ENCODE assay signal across 8 cellular contexts in the genomic region with DNA sequence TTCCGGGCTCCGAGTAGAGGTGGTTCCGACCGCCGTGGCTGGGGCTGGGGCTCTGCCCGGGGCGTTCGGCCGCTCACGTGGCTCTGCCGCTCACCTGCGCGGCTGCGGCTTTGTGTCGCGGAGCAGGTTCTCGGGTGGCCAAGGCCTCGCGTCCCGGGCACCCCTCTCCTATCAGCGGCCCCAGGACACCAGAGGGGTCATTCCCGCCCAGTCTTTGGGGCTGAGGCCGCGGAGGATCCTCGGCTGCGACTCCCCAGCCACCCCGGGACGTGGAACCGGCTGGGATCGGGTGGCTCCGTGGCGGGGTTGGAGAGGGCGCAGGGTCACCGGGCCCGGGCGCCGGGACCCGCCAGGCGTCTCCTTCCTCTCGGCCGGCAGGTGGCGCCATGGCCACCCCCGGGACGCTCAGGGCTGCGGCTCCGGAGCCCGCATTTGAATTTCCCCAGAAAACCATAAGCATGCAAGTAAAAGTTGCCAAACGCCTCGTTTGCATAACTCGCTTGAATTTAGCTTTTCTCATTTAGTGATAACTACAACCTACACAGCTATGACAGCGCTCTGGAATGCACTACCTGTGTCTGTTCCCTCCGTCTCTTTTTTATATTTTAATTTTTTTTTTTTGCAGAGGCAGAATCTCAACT. TPM values are rescaled to one million over a fixed set of nuclear protein-coding genes. Genes with fewer than 3 reads are reported as not detected.
DNase-seq lines count a peak whose midpoint lies in the region; ATAC-seq and TF ChIP-seq lines count a peak whose summit lies in the region.

No MANE protein-coding gene starts in this region.

- peaks cover 12% of the 10 kb centered on the region for H3K9me3 Mint-ChIP-seq in GM23338

- H3K27me3 ChIP-seq in GM23338 (ENCODE audit: insufficient read depth) (peaks cover 11% of the 10 kb centered on the region), mucosa of stomach (ENCODE audit: control insufficient read depth, insufficient read depth, low read length) (peaks cover 23% of the 10 kb centered on the region)

- H2AFZ ChIP-seq in GM23338: peak overlapping the region; percentile 88; the same call in 1 of the 2 replicates

- peak overlapping the region; percentile 93 for H3K4me2 ChIP-seq in GM23338

- H3K4me1 ChIP-seq in GM23338 (ENCODE audit: insufficient read depth): peaks cover 18% of the 10 kb centered on the region; the same call in 1 of the 2 replicates
- peaks cover 10% of the 10 kb centered on the region for H3K4me1 ChIP-seq in mucosa of stomach (ENCODE audit: control insufficient read depth, insufficient read depth, low read length)

- no peaks in the 10 kb centered on the region for H3K9me2 ChIP-seq in GM23338 (ENCODE audit: insufficient read depth)

- H4K20me1 ChIP-seq in GM23338 (replicated peaks; ENCODE audit: insufficient read depth): peaks cover 3% of the 10 kb centered on the region; the same call in 1 of the 2 replicates

- H3K27me3 Mint-ChIP-seq in GM23338 (ENCODE audit: insufficient read depth, low read depth, poor library complexity): peaks cover 13% of the 10 kb centered on the region

- H3K9ac ChIP-seq in mucosa of stomach (ENCODE audit: low read length): peak overlapping the region; percentile 43

- peaks cover 53% of the 10 kb centered on the region for H3K79me2 ChIP-seq in GM23338 (replicated peaks; ENCODE audit: insufficient read depth)

- no peak overlapping the region for H3K27ac Mint-ChIP-seq in GM23338

- H3K9me3 ChIP-seq in mucosa of stomach (ENCODE audit: control insufficient read depth, low read length): no peaks in the 10 kb centered on the region

- H3F3A ChIP-seq in GM23338 (replicated peaks; ENCODE audit: low read depth): no peaks in the 10 kb centered on the region; the same call in 1 of the 2 replicates

- ATAC-seq in GM23338 (peak; percentile 87), HG03342 (IDR thresholded peaks at IDR 0.05; ENCODE audit: unreplicated experiment) (no peak)

- peaks cover 39% of the 10 kb centered on the region for H3K36me3 Mint-ChIP-seq in GM23338 (ENCODE audit: low read depth)

- DNase-seq in CMK (ENCODE audit: low read depth) (peak; percentile 17), GM23338 (ENCODE audit: low spot score) (peak; percentile 83), NCI-H460 (ENCODE audit: extremely low read depth, low read depth) (peak; percentile 63), activated T-cell treated with anti-CD3 and anti-CD28 coated beads for 1 hour (ENCODE audit: low read depth) (peak; percentile 58), epithelial cell of proximal tubule (ENCODE audit: low read depth) (no peak)
- DNase-seq in stimulated activated CD8-positive, alpha-beta memory T cell treated with anti-CD3 and anti-CD28 coated beads, Interleukin-4, amount 100 ng/mL, for 24 hours (ENCODE audit: low read depth): peak; percentile 61

- peak overlapping the region; percentile 89 for H3K4me3 Mint-ChIP-seq in GM23338

- peak; percentile 74 to 84 for TF ChIP-seq CTCF in GM23338 (conservative IDR thresholded peaks at IDR 0.05; ENCODE audit: low read depth in 2 of 2)
- TF ChIP-seq CTCF in epithelial cell of proximal tubule (conservative IDR thresholded peaks at IDR 0.05; ENCODE audit: low read depth, low read length): peak; percentile 83

- H3K4me1 Mint-ChIP-seq in GM23338: peaks cover 21% of the 10 kb centered on the region

- H3K4me3 ChIP-seq in GM23338: peak overlapping the region; percentile 92
- H3K4me3 ChIP-seq in epithelial cell of proximal tubule (ENCODE audit: low read depth, low read length): peak overlapping the region; percentile 50
- no peak overlapping the region for H3K4me3 ChIP-seq in mucosa of stomach (ENCODE audit: low read length)

- H3K36me3 ChIP-seq in GM23338 (ENCODE audit: insufficient read depth) (no peaks in the 10 kb centered on the region), mucosa of stomach (ENCODE audit: control insufficient read depth, insufficient read depth, low read length) (no peaks in the 10 kb centered on the region)

- peak overlapping the region; percentile 11; the same call in 1 of the 2 replicates for H3K27ac ChIP-seq in GM23338 (ENCODE audit: low read depth)

TF ChIP-seq in GM23338, 12 proteins besides CTCF, POLR2A, EP300 and RAD21:
- peak; percentile 54 for TF ChIP-seq POLR2AphosphoS5 (IDR thresholded peaks at IDR 0.05; ENCODE audit: low read depth)
- TF ChIP-seq STAT1 (IDR thresholded peaks at IDR 0.05; ENCODE audit: unreplicated experiment): no peak
- TF ChIP-seq, protein P1, sequence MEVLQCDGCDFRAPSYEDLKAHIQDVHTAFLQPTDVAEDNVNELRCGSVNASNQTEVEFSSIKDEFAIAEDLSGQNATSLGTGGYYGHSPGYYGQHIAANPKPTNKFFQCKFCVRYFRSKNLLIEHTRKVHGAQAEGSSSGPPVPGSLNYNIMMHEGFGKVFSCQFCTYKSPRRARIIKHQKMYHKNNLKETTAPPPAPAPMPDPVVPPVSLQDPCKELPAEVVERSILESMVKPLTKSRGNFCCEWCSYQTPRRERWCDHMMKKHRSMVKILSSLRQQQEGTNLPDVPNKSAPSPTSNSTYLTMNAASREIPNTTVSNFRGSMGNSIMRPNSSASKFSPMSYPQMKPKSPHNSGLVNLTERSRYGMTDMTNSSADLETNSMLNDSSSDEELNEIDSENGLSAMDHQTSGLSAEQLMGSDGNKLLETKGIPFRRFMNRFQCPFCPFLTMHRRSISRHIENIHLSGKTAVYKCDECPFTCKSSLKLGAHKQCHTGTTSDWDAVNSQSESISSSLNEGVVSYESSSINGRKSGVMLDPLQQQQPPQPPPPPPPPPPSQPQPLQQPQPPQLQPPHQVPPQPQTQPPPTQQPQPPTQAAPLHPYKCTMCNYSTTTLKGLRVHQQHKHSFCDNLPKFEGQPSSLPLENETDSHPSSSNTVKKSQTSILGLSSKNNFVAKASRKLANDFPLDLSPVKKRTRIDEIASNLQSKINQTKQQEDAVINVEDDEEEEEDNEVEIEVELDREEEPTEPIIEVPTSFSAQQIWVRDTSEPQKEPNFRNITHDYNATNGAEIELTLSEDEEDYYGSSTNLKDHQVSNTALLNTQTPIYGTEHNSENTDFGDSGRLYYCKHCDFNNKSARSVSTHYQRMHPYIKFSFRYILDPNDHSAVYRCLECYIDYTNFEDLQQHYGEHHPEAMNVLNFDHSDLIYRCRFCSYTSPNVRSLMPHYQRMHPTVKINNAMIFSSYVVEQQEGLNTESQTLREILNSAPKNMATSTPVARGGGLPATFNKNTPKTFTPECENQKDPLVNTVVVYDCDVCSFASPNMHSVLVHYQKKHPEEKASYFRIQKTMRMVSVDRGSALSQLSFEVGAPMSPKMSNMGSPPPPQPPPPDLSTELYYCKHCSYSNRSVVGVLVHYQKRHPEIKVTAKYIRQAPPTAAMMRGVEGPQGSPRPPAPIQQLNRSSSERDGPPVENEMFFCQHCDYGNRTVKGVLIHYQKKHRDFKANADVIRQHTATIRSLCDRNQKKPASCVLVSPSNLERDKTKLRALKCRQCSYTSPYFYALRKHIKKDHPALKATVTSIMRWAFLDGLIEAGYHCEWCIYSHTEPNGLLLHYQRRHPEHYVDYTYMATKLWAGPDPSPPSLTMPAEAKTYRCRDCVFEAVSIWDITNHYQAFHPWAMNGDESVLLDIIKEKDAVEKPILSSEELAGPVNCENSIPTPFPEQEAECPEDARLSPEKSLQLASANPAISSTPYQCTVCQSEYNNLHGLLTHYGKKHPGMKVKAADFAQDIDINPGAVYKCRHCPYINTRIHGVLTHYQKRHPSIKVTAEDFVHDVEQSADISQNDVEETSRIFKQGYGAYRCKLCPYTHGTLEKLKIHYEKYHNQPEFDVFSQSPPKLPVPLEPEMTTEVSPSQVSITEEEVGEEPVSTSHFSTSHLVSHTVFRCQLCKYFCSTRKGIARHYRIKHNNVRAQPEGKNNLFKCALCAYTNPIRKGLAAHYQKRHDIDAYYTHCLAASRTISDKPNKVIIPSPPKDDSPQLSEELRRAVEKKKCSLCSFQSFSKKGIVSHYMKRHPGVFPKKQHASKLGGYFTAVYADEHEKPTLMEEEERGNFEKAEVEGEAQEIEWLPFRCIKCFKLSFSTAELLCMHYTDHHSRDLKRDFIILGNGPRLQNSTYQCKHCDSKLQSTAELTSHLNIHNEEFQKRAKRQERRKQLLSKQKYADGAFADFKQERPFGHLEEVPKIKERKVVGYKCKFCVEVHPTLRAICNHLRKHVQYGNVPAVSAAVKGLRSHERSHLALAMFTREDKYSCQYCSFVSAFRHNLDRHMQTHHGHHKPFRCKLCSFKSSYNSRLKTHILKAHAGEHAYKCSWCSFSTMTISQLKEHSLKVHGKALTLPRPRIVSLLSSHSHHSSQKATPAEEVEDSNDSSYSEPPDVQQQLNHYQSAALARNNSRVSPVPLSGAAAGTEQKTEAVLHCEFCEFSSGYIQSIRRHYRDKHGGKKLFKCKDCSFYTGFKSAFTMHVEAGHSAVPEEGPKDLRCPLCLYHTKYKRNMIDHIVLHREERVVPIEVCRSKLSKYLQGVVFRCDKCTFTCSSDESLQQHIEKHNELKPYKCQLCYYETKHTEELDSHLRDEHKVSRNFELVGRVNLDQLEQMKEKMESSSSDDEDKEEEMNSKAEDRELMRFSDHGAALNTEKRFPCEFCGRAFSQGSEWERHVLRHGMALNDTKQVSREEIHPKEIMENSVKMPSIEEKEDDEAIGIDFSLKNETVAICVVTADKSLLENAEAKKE (CRISPR knock-in tag; IDR thresholded peaks at IDR 0.05): no peak

RNA-seq across cellular contexts. Expression of a gene that starts 1.2 kb away (rescaled TPM):
- total RNA-seq in GM23338 (2014; rRNA removed; shearing (Covaris generic)): 51.7 and 55.0 TPM in 2 replicates
- polyA plus RNA-seq in GM23338 (2016; fragmentation: Nextera tagmentation; extraction: Ambion mirVana): 17.8 and 20.6 TPM in 2 replicates
- 0.09 and 0.25 TPM in 2 replicates for total RNA-seq in NCI-H460 (2014; rRNA removed; shearing (Covaris generic))
- polyA plus RNA-seq in NCI-H460 (2014; cell fraction: nucleus; rRNA removed): 5.3 and 7.3 TPM in 2 replicates
- total RNA-seq in epithelial cell of proximal tubule: not detected in 2 replicates

RNA-seq across cellular contexts. Expression of a gene that starts 42.2 kb away (rescaled TPM):
- 13.8 and 22.5 TPM in 2 replicates for total RNA-seq in GM23338 (2014; rRNA removed; shearing (Covaris generic))
- polyA plus RNA-seq in GM23338 (2016; fragmentation: Nextera tagmentation; extraction: Ambion mirVana): 28.6 and 38.8 TPM in 2 replicates
- total RNA-seq in NCI-H460 (2014; rRNA removed; shearing (Covaris generic)): 27.2 and 33.0 TPM in 2 replicates
- polyA plus RNA-seq in NCI-H460 (2014; cell fraction: nucleus; rRNA removed): 6.3 and 19.1 TPM in 2 replicates
- total RNA-seq in epithelial cell of proximal tubule: 36.6 and 45.3 TPM in 2 replicates

Comparison
In these comparisons a context has a peak if more than half of its experiments do, and no peak if none do; other contexts are left out.
1. RNA of a gene that starts 1.2 kb away (total RNA-seq): 51.7 to 55.0 TPM in GM23338; 0.09 to 0.25 TPM in NCI-H460 and not detected in epithelial cell of proximal tubule; every median in the first group is over 10 times any median in the second.